ENCODE assay signal across 16 cellular contexts in genomic region chr15:76158815-76159214, GRCh38.
DNase-seq lines count a peak whose midpoint lies in the region; FAIRE-seq and TF ChIP-seq lines count a peak whose summit lies in the region.
"Had no signal": no experiment of that assay in that cellular context is flagged by ENCODE, and none has a peak within 500 bp of the region (broad histone marks: within the 10 kb centered on the region; RNA-seq: fewer than 3 reads in every experiment).

No MANE protein-coding gene starts in this region.

- H3K9me3 ChIP-seq in mesenchymal stem cell (ENCODE audit: control insufficient read depth, low read length), result no peaks in the 10 kb centered on the region
- no peaks in the 10 kb centered on the region for H3K9me3 ChIP-seq in stomach
- H3K9me3 ChIP-seq: A549 had no signal

- peak; percentile 21 for DNase-seq in NCI-H82 (lab: John Stamatoyannopoulos, UW)
- DNase-seq in NCI-H82 treated with DMSO at 0.1 percent for 48 hours (lab: John Stamatoyannopoulos, UW; ENCODE audit: unreplicated experiment), result no peak
- no peak for DNase-seq in mesenchymal stem cell
- DNase-seq in stomach, result no peak
- no peak for DNase-seq in NCI-H446 treated with DMSO at 0.1 percent for 48 hours (lab: John Stamatoyannopoulos, UW)
- no peak for DNase-seq in HTR-8/SVneo (ENCODE audit: insufficient read length, low spot score)
- DNase-seq: AML-193; CD4-positive, alpha-beta memory T cell; DMS153; DMS79; GF-D8; GOT3; H7 had no signal

- TF ChIP-seq CTCF in VCaP (conservative IDR thresholded peaks at IDR 0.05) (no peak), stomach (IDR thresholded peaks at IDR 0.05) (no peak)

- H3K18ac ChIP-seq in mesenchymal stem cell (ENCODE audit: low read depth in 1 of 2, low read length in 2 of 2), result no peak overlapping the region

- H3K27ac ChIP-seq in VCaP (peak overlapping the region; percentile 99), mesenchymal stem cell (ENCODE audit: low read length, poor library complexity, severe bottlenecking) (no peak overlapping the region), stomach (no peak overlapping the region)
- H3K27ac ChIP-seq: 22Rv1, A549 had no signal

- no peak for TF ChIP-seq EP300 in stomach (IDR thresholded peaks at IDR 0.05)

- FAIRE-seq in HTR-8/SVneo (lab: Jason Lieb, UNC), result no peak
- FAIRE-seq: A549 had no signal

- H2BK15ac ChIP-seq in mesenchymal stem cell (ENCODE audit: low read depth, poor library complexity, severe bottlenecking), result no peak overlapping the region

- no peak overlapping the region for H2AK5ac ChIP-seq in mesenchymal stem cell (ENCODE audit: low read length, severe bottlenecking)

- no peak overlapping the region for H2BK120ac ChIP-seq in mesenchymal stem cell (ENCODE audit: low read depth, low read length)

- H3K36me3 ChIP-seq in mesenchymal stem cell (ENCODE audit: control insufficient read depth in 1 of 2, insufficient read depth in 2 of 2, low read depth in 1 of 2, low read length in 2 of 2) (no peaks in the 10 kb centered on the region), stomach (no peaks in the 10 kb centered on the region)

- no peak overlapping the region for H4K8ac ChIP-seq in mesenchymal stem cell (ENCODE audit: low read length)

- H3K27me3 ChIP-seq in mesenchymal stem cell (ENCODE audit: control insufficient read depth in 1 of 2, insufficient read depth in 1 of 2, low read length in 2 of 2), result peaks cover 24 to 35% of the 10 kb centered on the region in 2 experiments
- no peaks in the 10 kb centered on the region for H3K27me3 ChIP-seq in stomach

- TF ChIP-seq POLR2A in stomach (IDR thresholded peaks at IDR 0.05), result no peak

- no peaks in the 10 kb centered on the region for H3K4me1 ChIP-seq in mesenchymal stem cell (ENCODE audit: control insufficient read depth, insufficient read depth, low read depth, low read length)
- H3K4me1 ChIP-seq in stomach, result peaks cover 0 to 11% (median 2%) of the 10 kb centered on the region in 4 donors

- H3K23ac ChIP-seq in mesenchymal stem cell (ENCODE audit: low read length in 2 of 2), result no peak overlapping the region

- H2BK5ac ChIP-seq in mesenchymal stem cell (ENCODE audit: low read depth, low read length, poor library complexity, severe bottlenecking), result no peak overlapping the region

- no peak overlapping the region for H3K4me2 ChIP-seq in mesenchymal stem cell (ENCODE audit: low read length, poor library complexity, severe bottlenecking)
- H3K4me2 ChIP-seq: A549 had no signal

- H2AFZ ChIP-seq in mesenchymal stem cell (ENCODE audit: low read depth, low read length), result no peak overlapping the region

- H3K4ac ChIP-seq in mesenchymal stem cell (ENCODE audit: low read depth in 1 of 2, low read length in 2 of 2), result no peak overlapping the region

- H4K91ac ChIP-seq in mesenchymal stem cell (ENCODE audit: low read length), result peak overlapping the region; percentile 10

- intact Hi-C loops in stomach (cut with DNase I; ENCODE audit: low total_unique reads), result no loop called here

- no peak overlapping the region for H3K4me3 ChIP-seq in mesenchymal stem cell (ENCODE audit: insufficient read depth in 1 of 2, low read depth in 1 of 2, low read length in 2 of 2)
- H3K4me3 ChIP-seq in stomach, result no peak overlapping the region
- H3K4me3 ChIP-seq: A549 had no signal

- H3K79me1 ChIP-seq in mesenchymal stem cell (replicated peaks; ENCODE audit: low read length, poor library complexity, severe bottlenecking), result no peaks in the 10 kb centered on the region

- H2BK12ac ChIP-seq in mesenchymal stem cell (ENCODE audit: low read length in 2 of 2), result no peak overlapping the region

- no peak overlapping the region for H3K14ac ChIP-seq in mesenchymal stem cell (ENCODE audit: low read length in 2 of 2)

- WGBS in mesenchymal stem cell, result 81% methylated on average over 5 of the region's 5 CpGs
- WGBS in stomach, 5 donors, result 79 to 90% (median 79%) methylated on average over 4 to 5 of the region's 5 CpGs

- H3K9ac ChIP-seq in mesenchymal stem cell (ENCODE audit: low read length), result no peak overlapping the region
